ENCODE assay signal across 14 cellular contexts in genomic region chr11:123421589-123421988, GRCh38.
"Had no signal": no experiment of that assay in that cellular context is flagged by ENCODE, and none has a peak within 500 bp of the region (broad histone marks: within the 10 kb centered on the region; RNA-seq: fewer than 3 reads in every experiment).

No MANE protein-coding gene starts in this region.

- H3K36me3 Mint-ChIP-seq: brain had no signal

- H3K27ac ChIP-seq: gastrocnemius medialis, ovary, testis had no signal

- H3K9me3 Mint-ChIP-seq: activated T-cell treated with anti-CD3 and anti-CD28 coated beads, Interleukin-2, amount 50 U/mL, for 24 hours; brain; neural crest cell; stimulated activated naive CD8-positive, alpha-beta T cell treated with anti-CD3 and anti-CD28 coated beads, Interleukin-15, amount 100 ng/mL, for 72 hours had no signal

- DNase-seq: activated effector memory CD4-positive, alpha-beta T cell treated with Interleukin-2 at 50 U/mL for 16 hours; activated T-cell treated with anti-CD3 and anti-CD28 coated beads, Interleukin-2, amount 50 U/mL, for 24 hours; amygdala; effector memory CD4-positive, alpha-beta T cell; gastrocnemius medialis; left ventricle myocardium superior; mesenchymal stem cell; ovary; stimulated activated CD4-positive, alpha-beta T cell treated with anti-CD3 and anti-CD28 coated beads, Interleukin-4, amount 100 ng/mL, for 24 hours; stimulated activated naive CD8-positive, alpha-beta T cell treated with anti-CD3 and anti-CD28 coated beads, Interleukin-15, amount 100 ng/mL, for 72 hours; testis had no signal

- H3K4me1 Mint-ChIP-seq: neural crest cell; stimulated activated naive CD8-positive, alpha-beta T cell treated with anti-CD3 and anti-CD28 coated beads, Interleukin-15, amount 100 ng/mL, for 72 hours had no signal

- H3K27me3 ChIP-seq: gastrocnemius medialis, ovary, testis had no signal

- H3K27ac Mint-ChIP-seq: activated naive CD8-positive, alpha-beta T cell; activated T-cell treated with anti-CD3 and anti-CD28 coated beads, Interleukin-2, amount 50 U/mL, for 24 hours; brain; stimulated activated naive CD8-positive, alpha-beta T cell treated with anti-CD3 and anti-CD28 coated beads, Interleukin-15, amount 100 ng/mL, for 72 hours had no signal

- ATAC-seq: gastrocnemius medialis; left ventricle myocardium superior; stimulated activated naive CD8-positive, alpha-beta T cell treated with anti-CD3 and anti-CD28 coated beads, Interleukin-15, amount 100 ng/mL, for 72 hours had no signal

- H3K9me3 ChIP-seq: gastrocnemius medialis, ovary, testis had no signal

- H3K4me3 Mint-ChIP-seq: activated naive CD8-positive, alpha-beta T cell; activated T-cell treated with anti-CD3 and anti-CD28 coated beads, Interleukin-2, amount 50 U/mL, for 24 hours; neural crest cell; stimulated activated naive CD8-positive, alpha-beta T cell treated with anti-CD3 and anti-CD28 coated beads, Interleukin-15, amount 100 ng/mL, for 72 hours had no signal

- H3K36me3 ChIP-seq: gastrocnemius medialis, ovary had no signal

- H3K4me3 ChIP-seq: gastrocnemius medialis, ovary, testis had no signal

- H3K4me1 ChIP-seq: testis had no signal
